Comparison of ENCODE assay signal across 12 cellular contexts in genomic region chr19:2577722-2578335, GRCh38.
DNase-seq lines count a peak whose midpoint lies in the region; ATAC-seq, FAIRE-seq and TF ChIP-seq lines count a peak whose summit lies in the region.
"Had no signal": no experiment of that assay in that cellular context is flagged by ENCODE, and none has a peak within 500 bp of the region (broad histone marks: within the 10 kb centered on the region; RNA-seq: fewer than 3 reads in every experiment).

No MANE protein-coding gene starts in this region.

- peak overlapping the region; percentile 95 for H3K27ac ChIP-seq in Panc1 (ENCODE audit: low read length)
- peak overlapping the region; percentile 65 for H3K27ac ChIP-seq in cingulate gyrus (ENCODE audit: low read depth, low read length)
- H3K27ac ChIP-seq in mucosa of rectum (ENCODE audit: low read depth in 2 of 2, low read length in 2 of 2) = peak overlapping the region; percentile 62 to 67
- peak overlapping the region; percentile 93 to 96 for H3K27ac ChIP-seq in thoracic aorta

- H3K4me1 ChIP-seq in Panc1 (ENCODE audit: control insufficient read depth, insufficient read depth, low read length) (peaks cover 21% of the 10 kb centered on the region), mucosa of rectum (ENCODE audit: control insufficient read depth in 2 of 2, insufficient read depth in 2 of 2, low read length in 2 of 2) (peaks cover 21 to 37% of the 10 kb centered on the region in 2 donors), thoracic aorta (ENCODE audit: control insufficient read depth in 1 of 2, low read depth in 2 of 2) (peaks cover 33 to 53% of the 10 kb centered on the region in 2 donors)

- POLR2A ChIA-PET in Panc1 (lab: Charles Lee) = interaction anchor here (0.5 to 0.6 kb wide), 2 partner anchors 21 to 110 kb away, joined by 3 to 5 read pairs; no protein-coding TSS in a partner anchor

- no peak for TF ChIP-seq CTCF in Panc1 (IDR thresholded peaks at IDR 0.05)
- no peak for TF ChIP-seq CTCF in thoracic aorta (IDR thresholded peaks at IDR 0.05)

- H3K36me3 ChIP-seq in Panc1 (ENCODE audit: control insufficient read depth, insufficient read depth, low read length) (no peaks in the 10 kb centered on the region), mucosa of rectum (ENCODE audit: control insufficient read depth in 2 of 2, insufficient read depth in 2 of 2, low read length in 2 of 2) (no peaks in the 10 kb centered on the region), thoracic aorta (no peaks in the 10 kb centered on the region)

- BruUV-seq in Panc1 (replicated peaks; lab: Mats Ljungman, UMichigan) = no TSS peak

- H3K27me3 ChIP-seq in Panc1 (ENCODE audit: control insufficient read depth, insufficient read depth, low read length) (no peaks in the 10 kb centered on the region), mucosa of rectum (ENCODE audit: control insufficient read depth in 2 of 2, insufficient read depth in 2 of 2, low read length in 2 of 2) (no peaks in the 10 kb centered on the region), thoracic aorta (replicated peaks; ENCODE audit: insufficient read depth) (no peaks in the 10 kb centered on the region)

- DNase-seq in Panc1 (ENCODE audit: low read depth, low spot score) = no peak
- no peak for DNase-seq in thoracic aorta (ENCODE audit: low spot score)
- DNase-seq in urothelium cell line (ENCODE audit: low spot score) = no peak
- DNase-seq: activated CD4-positive, alpha-beta T cell treated with anti-CD3 and anti-CD28 coated beads, Interleukin-2, amount 10 ng/mL, durations not matched to agents 7 days and 5 days; GOT3; naive B cell; NCI-H1694; SIG-M5 had no signal

- H3K9ac ChIP-seq in mucosa of rectum (ENCODE audit: low read depth in 1 of 2, low read length in 2 of 2) = peak overlapping the region in 1 of 2 donors; percentile 65

- intact Hi-C loops in Panc1 (cut with micrococcal nuclease; ENCODE audit: unreplicated experiment) = no loop called here

- in situ Hi-C loops in Panc1 (cut with HindIII; ENCODE audit: low pct_unique_long_range_greater_than_20kb, low sequenced_read_pairs) = no loop called here

- CTCF ChIA-PET in Panc1 (lab: Charles Lee) = interaction anchor here (0.5 to 0.8 kb wide), 3 partner anchors 37 to 104 kb away, joined by 3 to 9 read pairs (median 4); partner anchors contain the start of gene GADD45B

- H3K9me3 ChIP-seq in Panc1 (ENCODE audit: control insufficient read depth, insufficient read depth, low read depth, low read length) (0 out of 2 replicates have a peak, but pooled peaks cover 2% of the 10 kb centered on the region), mucosa of rectum (ENCODE audit: control insufficient read depth in 2 of 2, low read length in 2 of 2) (no peaks in the 10 kb centered on the region), thoracic aorta (no peaks in the 10 kb centered on the region)

- H3K4me3 ChIP-seq in Panc1 (ENCODE audit: low read depth in 2 of 2, low read length in 2 of 2) (no peak overlapping the region), mucosa of rectum (ENCODE audit: low read length in 2 of 2) (no peak overlapping the region), thoracic aorta (peak overlapping the region; percentile 71)

- no peak for ATAC-seq in Panc1
- ATAC-seq in thoracic aorta (ENCODE audit: insufficient number of reproducible peaks, low FRiP score, low read depth) = no peak
- no peak for ATAC-seq in HG03469 (IDR thresholded peaks at IDR 0.05; ENCODE audit: unreplicated experiment)
- ATAC-seq in GM21717 (IDR thresholded peaks at IDR 0.05; ENCODE audit: unreplicated experiment) = no peak

- FAIRE-seq in urothelium cell line (lab: Jason Lieb, UNC) = no peak
